Comparison of ENCODE assay signal across 23 cellular contexts in genomic region chr4:9889306-9889705, GRCh38.
"Had no signal": no experiment of that assay in that cellular context is flagged by ENCODE, and none has a peak within 500 bp of the region (broad histone marks: within the 10 kb centered on the region; RNA-seq: fewer than 3 reads in every experiment).

No MANE protein-coding gene starts in this region.

- H3K36me3 ChIP-seq: colonic mucosa, esophagus squamous epithelium, gastrocnemius medialis, left lung had no signal

- DNase-seq: cerebellar nuclear complex; colonic mucosa; cortex of kidney; effector CD8-positive, alpha-beta T cell; effector memory CD8-positive, alpha-beta T cell; endodermal cell; erythroblast; esophagus squamous epithelium; foreskin fibroblast; foreskin melanocyte; gastrocnemius medialis; glutamatergic neuron; head of caudate nucleus; hippocampal formation; left cardiac atrium; left lung; mammary epithelial cell; mesendoderm; mucosa of descending colon; naive B cell had no signal

- H3K4me3 ChIP-seq: colonic mucosa, esophagus squamous epithelium, gastrocnemius medialis, left lung, lung, mucosa of descending colon had no signal

- H3K27me3 ChIP-seq: colonic mucosa, esophagus squamous epithelium, gastrocnemius medialis, left lung had no signal

- H3K27ac ChIP-seq: colonic mucosa, epithelial cell of prostate, esophagus squamous epithelium, gastrocnemius medialis, left lung had no signal

- ATAC-seq: effector memory CD8-positive, alpha-beta T cell; esophagus mucosa; gastrocnemius medialis; left lung; mucosa of descending colon had no signal

- H3K4me1 ChIP-seq: colonic mucosa, esophagus squamous epithelium, gastrocnemius medialis, left lung had no signal

- H3K9me3 ChIP-seq: colonic mucosa, esophagus squamous epithelium, gastrocnemius medialis, left lung, mucosa of descending colon had no signal
